ENCODE assay signal across 30 cellular contexts in the genomic region with DNA sequence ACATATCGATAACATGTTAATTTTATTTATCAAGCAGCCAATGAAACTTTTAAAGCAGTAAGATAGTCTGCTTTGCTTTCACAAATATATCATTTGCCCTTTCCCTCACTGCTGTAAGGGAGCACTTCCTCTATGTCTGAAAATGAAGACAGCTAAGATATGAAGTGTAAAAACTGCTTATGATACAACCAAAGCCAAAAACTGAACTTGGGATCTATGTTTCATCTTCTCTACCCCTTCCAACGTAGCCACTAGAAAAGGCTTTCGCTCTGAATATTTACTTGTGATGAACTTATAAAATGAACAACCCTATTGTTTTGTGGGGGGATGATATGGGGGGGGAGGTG.
"Had no signal": no experiment of that assay in that cellular context is flagged by ENCODE, and none has a peak within 500 bp of the region (broad histone marks: within the 10 kb centered on the region; RNA-seq: fewer than 3 reads in every experiment).

No MANE protein-coding gene starts in this region.

- ATAC-seq: activated CD4-positive, CD25-positive, alpha-beta regulatory T cell treated with anti-CD3 and anti-CD28 coated beads, Interleukin-2, amount 50 U/mL, for 24 hours; activated CD8-positive, alpha-beta memory T cell treated with anti-CD3 and anti-CD28 coated beads, Interleukin-2, amount 10 ng/mL, durations not matched to agents 7 days and 5 days; activated naive CD4-positive, alpha-beta T cell treated with anti-CD3 and anti-CD28 coated beads, Interleukin-2, amount 50 U/mL, for 72 hours; activated naive CD8-positive, alpha-beta T cell treated with anti-CD3 and anti-CD28 coated beads, Interleukin-2, amount 50 U/mL, for 24 hours; body of pancreas; Right ventricle myocardium inferior; T-cell had no signal

- H3K4me1 Mint-ChIP-seq: activated CD8-positive, alpha-beta memory T cell treated with anti-CD3 and anti-CD28 coated beads, Interleukin-2, amount 10 ng/mL, durations not matched to agents 7 days and 5 days; activated naive CD8-positive, alpha-beta T cell treated with anti-CD3 and anti-CD28 coated beads, Interleukin-2, amount 50 U/mL, for 24 hours; central memory CD8-positive, alpha-beta T cell; T-cell had no signal

- DNase-seq: activated CD4-positive, alpha-beta T cell treated with anti-CD3 and anti-CD28 coated beads for 48 hours; activated CD4-positive, alpha-beta T cell treated with anti-CD3 and anti-CD28 coated beads, Interleukin-2, amount 50 U/mL, for 48 hours; activated CD8-positive, alpha-beta memory T cell treated with anti-CD3 and anti-CD28 coated beads, Interleukin-2, amount 10 ng/mL, durations not matched to agents 7 days and 5 days; activated effector memory CD4-positive, alpha-beta T cell treated with anti-CD3 and anti-CD28 coated beads, Interleukin-2, amount 50 U/mL, for 16 hours; activated naive CD4-positive, alpha-beta T cell treated with Interleukin-2 at 50 U/mL for 16 hours; activated naive CD8-positive, alpha-beta T cell treated with anti-CD3 and anti-CD28 coated beads, Interleukin-2, amount 50 U/mL, for 24 hours; activated T-cell treated with anti-CD3 and anti-CD28 coated beads, Interleukin-2, amount 50 U/mL, for 24 hours; amniotic stem cell; body of pancreas; KBM-7; NCI-H1092 treated with DMSO at 0.1 percent for 48 hours; NCI-H1417 treated with DMSO at 0.1 percent for 48 hours; NCI-H1694; NCI-H2029; NCI-H2107; NCI-H2171 treated with DMSO at 0.1 percent for 48 hours; NCI-H226; NCI-H510A treated with DMSO at 0.1 percent for 48 hours; NK-92 treated with Interleukin-12 subunit alpha and Interleukin-12 subunit beta, amount 100 ng/mL, for 24 hours; T-cell; T-helper 2 cell; T1000; WERI-Rb-1 had no signal

- H3K27me3 ChIP-seq: ascending aorta, body of pancreas had no signal

- H3K36me3 Mint-ChIP-seq: activated CD8-positive, alpha-beta memory T cell treated with anti-CD3 and anti-CD28 coated beads, Interleukin-2, amount 10 ng/mL, durations not matched to agents 7 days and 5 days; T-cell had no signal

- H3K4me3 Mint-ChIP-seq: activated CD8-positive, alpha-beta memory T cell treated with anti-CD3 and anti-CD28 coated beads, Interleukin-2, amount 10 ng/mL, durations not matched to agents 7 days and 5 days; activated naive CD8-positive, alpha-beta T cell treated with anti-CD3 and anti-CD28 coated beads, Interleukin-2, amount 50 U/mL, for 24 hours; activated T-cell treated with anti-CD3 and anti-CD28 coated beads, Interleukin-2, amount 50 U/mL, for 24 hours; activated T-helper 1 cell treated with anti-CD3 and anti-CD28 coated beads, Interleukin-12 subunit alpha, Interleukin-12 subunit beta, Interleukin-2, Interleukin-4 antibody, amounts not matched to agents 30 ng/mL and 10 ng/mL and 1 ng/mL, durations not matched to agents 14 hours and 24 hours and 36 hours; central memory CD8-positive, alpha-beta T cell; T-cell had no signal

- H3K4me3 ChIP-seq: ascending aorta, body of pancreas, SK-N-MC had no signal

- H3K27ac Mint-ChIP-seq: activated CD8-positive, alpha-beta memory T cell treated with anti-CD3 and anti-CD28 coated beads, Interleukin-2, amount 10 ng/mL, durations not matched to agents 7 days and 5 days; activated naive CD4-positive, alpha-beta T cell treated with anti-CD3 and anti-CD28 coated beads, Interleukin-2, amount 50 U/mL, for 72 hours; activated naive CD8-positive, alpha-beta T cell treated with anti-CD3 and anti-CD28 coated beads, Interleukin-2, amount 50 U/mL, for 24 hours; activated T-cell treated with anti-CD3 and anti-CD28 coated beads, Interleukin-2, amount 50 U/mL, for 24 hours; activated T-helper 1 cell treated with anti-CD3 and anti-CD28 coated beads, Interleukin-12 subunit alpha, Interleukin-12 subunit beta, Interleukin-2, Interleukin-4 antibody, amounts not matched to agents 30 ng/mL and 10 ng/mL and 1 ng/mL, durations not matched to agents 14 hours and 24 hours and 36 hours; T-cell had no signal

- H3K27ac ChIP-seq: ascending aorta, body of pancreas, SK-N-MC, WERI-Rb-1 had no signal

- H3K36me3 ChIP-seq: ascending aorta, WERI-Rb-1 had no signal

- H3K9me3 ChIP-seq: ascending aorta, body of pancreas had no signal

- H3K9me3 Mint-ChIP-seq: activated T-cell treated with anti-CD3 and anti-CD28 coated beads, Interleukin-2, amount 50 U/mL, for 24 hours; activated T-helper 1 cell treated with anti-CD3 and anti-CD28 coated beads, Interleukin-12 subunit alpha, Interleukin-12 subunit beta, Interleukin-2, Interleukin-4 antibody, amounts not matched to agents 30 ng/mL and 10 ng/mL and 1 ng/mL, durations not matched to agents 14 hours and 24 hours and 36 hours; central memory CD8-positive, alpha-beta T cell; T-cell had no signal

- H3K27me3 Mint-ChIP-seq: activated CD8-positive, alpha-beta memory T cell treated with anti-CD3 and anti-CD28 coated beads, Interleukin-2, amount 10 ng/mL, durations not matched to agents 7 days and 5 days; central memory CD8-positive, alpha-beta T cell had no signal
